In genomic region chr13:77702364-77702763, GRCh38 we compare ENCODE assay signal across 14 cellular contexts. TPM values are rescaled to one million over a fixed set of nuclear protein-coding genes. Genes with fewer than 3 reads are reported as not detected.
A peak's percentile ranks its signal among the peaks of the same experiment; 100 is the strongest.
DNase-seq lines count a peak whose midpoint lies in the region; ATAC-seq, FAIRE-seq and TF ChIP-seq lines count a peak whose summit lies in the region.
"Had no signal": no experiment of that assay in that cellular context is flagged by ENCODE, and none has a peak within 500 bp of the region (broad histone marks: within the 10 kb centered on the region; RNA-seq: fewer than 3 reads in every experiment).

No MANE protein-coding gene starts in this region.

- peak overlapping the region; percentile 8 for H3K27ac ChIP-seq in caudate nucleus (ENCODE audit: low read depth, low read length)
- H3K27ac ChIP-seq in pancreas: no peak overlapping the region
- H3K27ac ChIP-seq: BLaER1 treated with 17β-estradiol and CSF1 and Interleukin-3, amounts not matched to agents 10 nM and 100 nM had no signal

- H3K27me3 ChIP-seq in pancreas: no peaks in the 10 kb centered on the region

- H3K27ac Mint-ChIP-seq in neural crest cell (ENCODE audit: unreplicated experiment): no peak overlapping the region
- H3K27ac Mint-ChIP-seq: CD4-positive, CD25-positive, alpha-beta regulatory T cell; HFFc6 had no signal

- peaks cover 17 to 36% (median 31%) of the 10 kb centered on the region in 3 donors for H3K4me1 ChIP-seq in pancreas

- peaks cover 3% of the 10 kb centered on the region for H3K27me3 Mint-ChIP-seq in neural crest cell (ENCODE audit: low read depth)

- H3K4me1 Mint-ChIP-seq in neural crest cell: peaks cover 23% of the 10 kb centered on the region

- no peak for TF ChIP-seq CTCF in neural crest cell (conservative IDR thresholded peaks at IDR 0.05)
- TF ChIP-seq CTCF in pancreas (IDR thresholded peaks at IDR 0.05): no peak

- no peaks in the 10 kb centered on the region for H3K36me3 ChIP-seq in pancreas

- H3K9me3 Mint-ChIP-seq in neural crest cell: peaks cover 8% of the 10 kb centered on the region

- no peak overlapping the region for H3K4me3 ChIP-seq in pancreas
- H3K4me3 ChIP-seq: BLaER1 treated with 17β-estradiol and CSF1 and Interleukin-3, amounts not matched to agents 10 nM and 100 nM had no signal

- whole genome bisulfite sequencing in pancreas, 2 donors: 57 to 58% methylated on average over 1 of the region's 1 CpG

- intact Hi-C loops in pancreas (cut with DNase I): no loop called here

- H3K4me3 Mint-ChIP-seq in neural crest cell: peak overlapping the region; percentile 65
- H3K4me3 Mint-ChIP-seq: HFFc6 had no signal

- peaks cover 17% of the 10 kb centered on the region for H3K36me3 Mint-ChIP-seq in neural crest cell (ENCODE audit: low read depth)

- no peaks in the 10 kb centered on the region for H3K9me3 ChIP-seq in pancreas

- ATAC-seq in pancreas: no peak

- no peak for FAIRE-seq in pancreas (lab: Jason Lieb, UNC)
- FAIRE-seq: G401.6, GM12892 had no signal

- DNase-seq in DMS 273 (lab: John Stamatoyannopoulos, UW; ENCODE audit: unreplicated experiment): peak; percentile 2
- no peak for DNase-seq in DMS 273 treated with DMSO at 0.1 percent for 48 hours (lab: John Stamatoyannopoulos, UW)
- DNase-seq in caudate nucleus (lab: John Stamatoyannopoulos, UW): no peak
- no peak for DNase-seq in neural crest cell (ENCODE audit: low read depth, low spot score)
- DNase-seq in activated effector memory CD4-positive, alpha-beta T cell treated with anti-CD3 and anti-CD28 coated beads, Interleukin-2, amount 50 U/mL, for 16 hours: no peak
- no peak for DNase-seq in GF-D8 (lab: John Stamatoyannopoulos, UW)
- no peak for DNase-seq in pancreas
- DNase-seq: CD4-positive, CD25-positive, alpha-beta regulatory T cell; DMS79; HCEC 1CT; HFFc6 had no signal

RNA-seq across cellular contexts. Expression of gene SLAIN1, which starts 4.9 kb away (rescaled TPM):
- total RNA-seq in neural crest cell (38.7 and 43.3 TPM in 2 replicates), pancreas (10 to 100 TPM in 3 of 6 donors, 1 to 10 TPM in 3; 7.0 to 13.7 (median 10.5) TPM)
- polyA plus RNA-seq in pancreas: 1 to 10 TPM; 4.8 to 6.6 TPM
